In genomic region chr22:25366408-25366807, GRCh38 we compare ENCODE assay signal across 19 cellular contexts.
"Had no signal": no experiment of that assay in that cellular context is flagged by ENCODE, and none has a peak within 500 bp of the region (broad histone marks: within the 10 kb centered on the region; RNA-seq: fewer than 3 reads in every experiment).

No MANE protein-coding gene starts in this region.

- H3K27ac ChIP-seq: coronary artery, neutrophil had no signal

- H3K27me3 ChIP-seq: heart left ventricle, neutrophil had no signal

- H3K4me3 Mint-ChIP-seq: activated CD8-positive, alpha-beta T cell treated with anti-CD3 and anti-CD28 coated beads, Interleukin-2, amount 10 ng/mL, durations not matched to agents 7 days and 5 days; activated naive CD8-positive, alpha-beta T cell; activated T-cell treated with anti-CD3 and anti-CD28 coated beads, Interleukin-2, amount 50 U/mL, for 72 hours; immature natural killer cell; naive thymus-derived CD4-positive, alpha-beta T cell; stimulated activated memory B cell treated with anti-CD40 and anti-IgM and Interleukin-4, amounts not matched to agents 10 μg/mL and 1 μg/mL and 100 μg/mL, for 72 hours; T-cell had no signal

- H3K9me3 Mint-ChIP-seq: activated T-cell treated with anti-CD3 and anti-CD28 coated beads, Interleukin-2, amount 50 U/mL, for 72 hours; immature natural killer cell; naive thymus-derived CD4-positive, alpha-beta T cell; stimulated activated memory B cell treated with anti-CD40 and anti-IgM and Interleukin-4, amounts not matched to agents 10 μg/mL and 1 μg/mL and 100 μg/mL, for 72 hours; T-cell had no signal

- H3K27me3 Mint-ChIP-seq: activated naive CD8-positive, alpha-beta T cell; naive thymus-derived CD4-positive, alpha-beta T cell; stimulated activated memory B cell treated with anti-CD40 and anti-IgM and Interleukin-4, amounts not matched to agents 10 μg/mL and 1 μg/mL and 100 μg/mL, for 72 hours; T-cell had no signal

- H3K9me3 ChIP-seq: heart left ventricle, neutrophil had no signal

- ATAC-seq: activated CD8-positive, alpha-beta T cell treated with anti-CD3 and anti-CD28 coated beads, Interleukin-2, amount 10 ng/mL, durations not matched to agents 7 days and 5 days; activated T-cell treated with anti-CD3 and anti-CD28 coated beads, Interleukin-2, amount 50 U/mL, for 72 hours; stimulated activated memory B cell treated with anti-CD40 and anti-IgM and Interleukin-4, amounts not matched to agents 10 μg/mL and 1 μg/mL and 100 μg/mL, for 72 hours; T-cell had no signal

- H3K4me3 ChIP-seq: coronary artery, heart left ventricle had no signal

- H3K27ac Mint-ChIP-seq: activated CD8-positive, alpha-beta T cell treated with anti-CD3 and anti-CD28 coated beads, Interleukin-2, amount 10 ng/mL, durations not matched to agents 7 days and 5 days; activated naive CD8-positive, alpha-beta T cell; activated T-cell treated with anti-CD3 and anti-CD28 coated beads, Interleukin-2, amount 50 U/mL, for 72 hours; naive thymus-derived CD4-positive, alpha-beta T cell; stimulated activated memory B cell treated with anti-CD40 and anti-IgM and Interleukin-4, amounts not matched to agents 10 μg/mL and 1 μg/mL and 100 μg/mL, for 72 hours; T-cell had no signal

- DNase-seq: activated CD4-positive, alpha-beta T cell treated with anti-CD3 and anti-CD28 coated beads for 48 hours; activated CD8-positive, alpha-beta memory T cell treated with anti-CD3 and anti-CD28 coated beads, Interleukin-2, amount 50 U/mL, for 4 hours; activated CD8-positive, alpha-beta T cell treated with anti-CD3 and anti-CD28 coated beads, Interleukin-2, amount 10 ng/mL, durations not matched to agents 7 days and 5 days; activated gamma-delta T cell treated with Interleukin-2 at 50 U/mL for 16 hours; activated T-cell treated with anti-CD3 and anti-CD28 coated beads, Interleukin-2, amount 50 U/mL, for 72 hours; amniotic stem cell; central memory CD4-positive, alpha-beta T cell; effector CD4-positive, alpha-beta T cell; foreskin melanocyte; immature natural killer cell; naive thymus-derived CD4-positive, alpha-beta T cell; stimulated activated CD4-positive, alpha-beta T cell treated with anti-CD3 and anti-CD28 coated beads, Interleukin-2, amount 100 ng/mL, for 48 hours; T-cell; T1000 had no signal
